ENCODE assay signal across 9 cellular contexts in genomic region chr2:160387558-160388262, GRCh38.
DNase-seq lines count a peak whose midpoint lies in the region; ATAC-seq, FAIRE-seq and TF ChIP-seq lines count a peak whose summit lies in the region.
"Had no signal": no experiment of that assay in that cellular context is flagged by ENCODE, and none has a peak within 500 bp of the region (broad histone marks: within the 10 kb centered on the region; RNA-seq: fewer than 3 reads in every experiment).

No MANE protein-coding gene starts in this region.

- intact Hi-C loops in left ventricle myocardium inferior (cut with micrococcal nuclease): no loop called here
- intact Hi-C loops in prostate gland (cut with DNase I): no loop called here

- H3K9ac ChIP-seq in adipocyte (ENCODE audit: low read length): peak overlapping the region; percentile 68

- H3K27ac ChIP-seq in left ventricle myocardium inferior (replicated peaks) (peak overlapping the region; percentile 92), skin epidermis (peak overlapping the region in 20 of 21 experiments; percentile 29 to 88 (median 70)), prostate gland (peak overlapping the region in 1 of 2 donors; percentile 38)

- TF ChIP-seq POLR2A in H54 (IDR thresholded peaks at IDR 0.05; ENCODE audit: low read depth, low read length) (no peak), prostate gland (IDR thresholded peaks at IDR 0.05) (no peak)

- DNase-seq in H54 (ENCODE audit: insufficient read length, low spot score): no peak
- peak; percentile 92 for DNase-seq in adipocyte (ENCODE audit: low read depth)
- peak; percentile 74 for DNase-seq in left ventricle myocardium inferior
- DNase-seq in NCI-H748 (lab: John Stamatoyannopoulos, UW; ENCODE audit: unreplicated experiment): no peak
- DNase-seq in prostate gland (ENCODE audit: low spot score): no peak

- peak; percentile 91 for FAIRE-seq in H54 (lab: Jason Lieb, UNC)
- FAIRE-seq: islet of Langerhans had no signal

- ATAC-seq in HG03565 (IDR thresholded peaks at IDR 0.05; ENCODE audit: unreplicated experiment): no peak
- no peak for ATAC-seq in GM18498 (IDR thresholded peaks at IDR 0.05; ENCODE audit: unreplicated experiment)

- 41% methylated on average over 3 of the region's 3 CpGs for WGBS in prostate gland

- no peak for TF ChIP-seq CTCF in left ventricle myocardium inferior (IDR thresholded peaks at IDR 0.05; ENCODE audit: borderline replicate concordance)
- TF ChIP-seq CTCF in prostate gland (IDR thresholded peaks at IDR 0.05): no peak

- H3K9me3 ChIP-seq in adipocyte (ENCODE audit: control insufficient read depth, low read length) (no peaks in the 10 kb centered on the region), left ventricle myocardium inferior (replicated peaks) (no peaks in the 10 kb centered on the region), prostate gland (no peaks in the 10 kb centered on the region)

- H3K4me1 ChIP-seq in adipocyte (ENCODE audit: control insufficient read depth, insufficient read depth, low read length) (peaks cover 68% of the 10 kb centered on the region), left ventricle myocardium inferior (peaks cover 99% of the 10 kb centered on the region), prostate gland (replicated peaks) (peaks cover 2% of the 10 kb centered on the region)

- H3K36me3 ChIP-seq in adipocyte (ENCODE audit: control insufficient read depth, insufficient read depth, low read length, severe bottlenecking): no peaks in the 10 kb centered on the region
- no peaks in the 10 kb centered on the region for H3K36me3 ChIP-seq in left ventricle myocardium inferior
- H3K36me3 ChIP-seq in prostate gland: no peaks in the 10 kb centered on the region

- H3K27me3 ChIP-seq in adipocyte (replicated peaks; ENCODE audit: control insufficient read depth, insufficient read depth, low read length) (no peaks in the 10 kb centered on the region), left ventricle myocardium inferior (ENCODE audit: low read depth) (no peaks in the 10 kb centered on the region), prostate gland (replicated peaks; ENCODE audit: insufficient read depth) (no peaks in the 10 kb centered on the region)

- peak overlapping the region; percentile 57 for H3K4me3 ChIP-seq in adipocyte (ENCODE audit: low read length)
- H3K4me3 ChIP-seq in left ventricle myocardium inferior: peak overlapping the region; percentile 41
- H3K4me3 ChIP-seq in skin epidermis: no peak overlapping the region
- no peak overlapping the region for H3K4me3 ChIP-seq in prostate gland

Comparison
In these comparisons a context has a peak if more than half of its experiments do, and no peak if none do; other contexts are left out.
1. DNase-seq: peak in adipocyte (single experiment) and left ventricle myocardium inferior (single experiment); none in H54 (single experiment), NCI-H748 (single experiment) and prostate gland (single experiment).
2. H3K4me3 ChIP-seq: peak in adipocyte (single experiment) and left ventricle myocardium inferior (single experiment); none in skin epidermis (0 of 7) and prostate gland (0 of 2).